ENCODE assay signal across 31 cellular contexts in the genomic region with DNA sequence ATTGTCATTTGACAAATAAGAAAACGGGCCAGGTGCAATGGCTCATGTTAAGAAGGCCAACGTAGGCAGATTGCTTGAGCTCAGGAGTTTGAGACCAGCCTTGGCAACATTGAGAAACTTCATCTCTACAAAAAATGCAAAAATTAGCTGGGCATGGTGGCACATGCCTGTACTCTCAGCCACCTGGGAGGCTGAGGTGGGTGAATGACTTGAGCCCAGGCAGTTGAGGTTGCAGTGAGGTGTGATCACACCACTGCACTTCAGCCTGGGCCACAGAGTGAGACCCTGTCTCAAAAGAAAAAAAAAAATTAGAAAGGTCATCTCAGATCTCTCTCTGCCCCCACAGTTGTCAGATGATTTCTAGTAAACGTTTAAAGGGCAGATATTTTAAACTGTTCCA. TPM values are rescaled to one million over a fixed set of nuclear protein-coding genes. Genes with fewer than 3 reads are reported as not detected.
A peak's percentile ranks its signal among the peaks of the same experiment; 100 is the strongest.
DNase-seq lines count a peak whose midpoint lies in the region; ATAC-seq, FAIRE-seq and TF ChIP-seq lines count a peak whose summit lies in the region.
"Had no signal": no experiment of that assay in that cellular context is flagged by ENCODE, and none has a peak within 500 bp of the region (broad histone marks: within the 10 kb centered on the region; RNA-seq: fewer than 3 reads in every experiment).

No MANE protein-coding gene starts in this region.

- H3K36me3 ChIP-seq in bronchial epithelial cell (ENCODE audit: control insufficient read depth, insufficient read depth, low read length): no peaks in the 10 kb centered on the region
- H3K36me3 ChIP-seq: MG63 had no signal

- no peak overlapping the region for H3K27ac Mint-ChIP-seq in stimulated activated naive CD8-positive, alpha-beta T cell treated with anti-CD3 and anti-CD28 coated beads, Interleukin-15, amount 100 ng/mL, for 72 hours
- H3K27ac Mint-ChIP-seq in activated T-helper 17 cell treated with anti-CD3 and anti-CD28 coated beads, Interleukin-2, amount 50 U/mL, for 72 hours: no peak overlapping the region
- no peak overlapping the region for H3K27ac Mint-ChIP-seq in naive thymus-derived CD8-positive, alpha-beta T cell
- H3K27ac Mint-ChIP-seq: CD4-positive, alpha-beta memory T cell had no signal

- H3K9me3 Mint-ChIP-seq in stimulated activated naive CD8-positive, alpha-beta T cell treated with anti-CD3 and anti-CD28 coated beads, Interleukin-15, amount 100 ng/mL, for 72 hours: no peaks in the 10 kb centered on the region
- peaks cover 4% of the 10 kb centered on the region for H3K9me3 Mint-ChIP-seq in activated T-helper 17 cell treated with anti-CD3 and anti-CD28 coated beads, Interleukin-2, amount 50 U/mL, for 72 hours
- H3K9me3 Mint-ChIP-seq in naive thymus-derived CD8-positive, alpha-beta T cell: peaks cover 0 to 5% (median 0%) of the 10 kb centered on the region in 9 donors

- no peak for FAIRE-seq in bronchial epithelial cell (lab: Jason Lieb, UNC)
- FAIRE-seq: A549, GM12892, K562 had no signal

- peak; percentile 26 for ATAC-seq in stimulated activated naive CD8-positive, alpha-beta T cell treated with anti-CD3 and anti-CD28 coated beads, Interleukin-15, Interleukin-2, amounts not matched to agents 100 U/mL and 50 U/mL, for 24 hours
- no peak for ATAC-seq in stimulated activated naive CD8-positive, alpha-beta T cell treated with anti-CD3 and anti-CD28 coated beads, Interleukin-15, amount 100 ng/mL, for 72 hours
- ATAC-seq in GM18867 (IDR thresholded peaks at IDR 0.05; ENCODE audit: unreplicated experiment): no peak
- ATAC-seq in activated T-helper 17 cell treated with anti-CD3 and anti-CD28 coated beads, Interleukin-2, amount 50 U/mL, for 72 hours (replicated peaks): no peak
- ATAC-seq in naive thymus-derived CD8-positive, alpha-beta T cell: no peak
- ATAC-seq: A549, K562 had no signal

- no peaks in the 10 kb centered on the region for H3K27me3 ChIP-seq in bronchial epithelial cell (ENCODE audit: control insufficient read depth, insufficient read depth, low read length)
- H3K27me3 ChIP-seq: MG63, SJSA1 had no signal

- H3K4me3 Mint-ChIP-seq in stimulated activated naive CD8-positive, alpha-beta T cell treated with anti-CD3 and anti-CD28 coated beads, Interleukin-15, amount 100 ng/mL, for 72 hours: no peak overlapping the region
- no peak overlapping the region for H3K4me3 Mint-ChIP-seq in activated T-helper 17 cell treated with anti-CD3 and anti-CD28 coated beads, Interleukin-2, amount 50 U/mL, for 72 hours
- H3K4me3 Mint-ChIP-seq in naive thymus-derived CD8-positive, alpha-beta T cell: no peak overlapping the region
- H3K4me3 Mint-ChIP-seq: CD4-positive, alpha-beta memory T cell had no signal

- H3K36me3 Mint-ChIP-seq in activated T-helper 17 cell treated with anti-CD3 and anti-CD28 coated beads, Interleukin-2, amount 50 U/mL, for 72 hours (ENCODE audit: low read depth): no peaks in the 10 kb centered on the region
- H3K36me3 Mint-ChIP-seq in naive thymus-derived CD8-positive, alpha-beta T cell: no peaks in the 10 kb centered on the region
- H3K36me3 Mint-ChIP-seq: CD4-positive, alpha-beta memory T cell had no signal

- peaks cover 8% of the 10 kb centered on the region for H3K4me1 Mint-ChIP-seq in stimulated activated naive CD8-positive, alpha-beta T cell treated with anti-CD3 and anti-CD28 coated beads, Interleukin-15, amount 100 ng/mL, for 72 hours
- H3K4me1 Mint-ChIP-seq in activated T-helper 17 cell treated with anti-CD3 and anti-CD28 coated beads, Interleukin-2, amount 50 U/mL, for 72 hours: no peaks in the 10 kb centered on the region
- H3K4me1 Mint-ChIP-seq in naive thymus-derived CD8-positive, alpha-beta T cell: peaks cover 2 to 69% (median 11%) of the 10 kb centered on the region in 4 donors

- DNase-seq in stimulated activated naive CD8-positive, alpha-beta T cell treated with anti-CD3 and anti-CD28 coated beads, Interleukin-15, Interleukin-2, amounts not matched to agents 100 U/mL and 50 U/mL, for 24 hours: no peak
- no peak for DNase-seq in stimulated activated naive CD8-positive, alpha-beta T cell treated with anti-CD3 and anti-CD28 coated beads, Interleukin-15, amount 100 ng/mL, for 72 hours
- DNase-seq in bronchial epithelial cell (ENCODE audit: low read depth) (peak; percentile 63), kidney tubule cell (ENCODE audit: low spot score) (peak; percentile 45)
- DNase-seq in naive thymus-derived CD8-positive, alpha-beta T cell: no peak
- DNase-seq: AML-193; C1 segment of cervical spinal cord; Caco-2; CD4-positive, alpha-beta memory T cell; DMS 273 treated with DMSO at 0.1 percent for 48 hours; DMS79; EL; GDM1; GM23248; H7; Kasumi-1; MG63; NCI-H1105 treated with DMSO at 0.1 percent for 48 hours; NCI-H146; NCI-H1930; NCI-H2107; NCI-H524 treated with DMSO at 0.1 percent for 48 hours; NCI-H774; Right ventricle myocardium superior; RPMI8226 had no signal

- H3K27me3 Mint-ChIP-seq in stimulated activated naive CD8-positive, alpha-beta T cell treated with anti-CD3 and anti-CD28 coated beads, Interleukin-15, amount 100 ng/mL, for 72 hours: peaks cover 34% of the 10 kb centered on the region
- peaks cover 12% of the 10 kb centered on the region for H3K27me3 Mint-ChIP-seq in activated T-helper 17 cell treated with anti-CD3 and anti-CD28 coated beads, Interleukin-2, amount 50 U/mL, for 72 hours
- H3K27me3 Mint-ChIP-seq in naive thymus-derived CD8-positive, alpha-beta T cell: peaks cover 3 to 14% (median 7%) of the 10 kb centered on the region in 5 donors

- no peak overlapping the region for H3K4me3 ChIP-seq in bronchial epithelial cell (ENCODE audit: low read depth, low read length)
- H3K4me3 ChIP-seq: A549, GM23248, K562, MG63, SJSA1 had no signal

- POLR2A ChIA-PET in naive thymus-derived CD8-positive, alpha-beta T cell (lab: Charles Lee): no interaction called here

- no peak for TF ChIP-seq CTCF in bronchial epithelial cell (IDR thresholded peaks at IDR 0.05; ENCODE audit: insufficient read depth, low read length, severe bottlenecking)

RNA-seq across cellular contexts. Expression of a gene that starts 4.4 kb away (rescaled TPM):
- total RNA-seq in bronchial epithelial cell: 15.3 and 20.5 TPM in 2 replicates
- total RNA-seq in activated T-helper 17 cell treated with anti-CD3 and anti-CD28 coated beads, Interleukin-2, amount 50 U/mL, for 72 hours: 1 to 10 TPM; 7.7 to 9.9 TPM
- total RNA-seq in naive thymus-derived CD8-positive, alpha-beta T cell: 1 to 10 TPM; 4.9 to 5.3 TPM
- polyA plus RNA-seq in naive thymus-derived CD8-positive, alpha-beta T cell: 1 to 10 TPM in 2 of 3 donors, under 1 TPM in 1; 0.27 to 1.4 (median 1.0) TPM

Comparison
In these comparisons a context has a peak if more than half of its experiments do, and no peak if none do; other contexts are left out.
1. DNase-seq: peak in bronchial epithelial cell (single experiment) and kidney tubule cell (single experiment); none in stimulated activated naive CD8-positive, alpha-beta T cell treated with anti-CD3 and anti-CD28 coated beads, Interleukin-15, Interleukin-2, amounts not matched to agents 100 U/mL and 50 U/mL, for 24 hours (single experiment), stimulated activated naive CD8-positive, alpha-beta T cell treated with anti-CD3 and anti-CD28 coated beads, Interleukin-15, amount 100 ng/mL, for 72 hours (0 of 2) and naive thymus-derived CD8-positive, alpha-beta T cell (0 of 10).